In genomic region chr19:42441047-42441440, GRCh38 we compare ENCODE assay signal across 1 cellular context.
A peak's percentile ranks its signal among the peaks of the same experiment; 100 is the strongest.
TF ChIP-seq lines count a peak whose summit lies in the region.

No MANE protein-coding gene starts in this region.

TF ChIP-seq in K562, 482 proteins besides CTCF, POLR2A, EP300 and RAD21:
- TF ChIP-seq NFE2L1 (tag; IDR thresholded peaks at IDR 0.05; ENCODE audit: borderline replicate concordance, low read depth) (no peak), SPI1 (IDR thresholded peaks at IDR 0.05; ENCODE audit: borderline replicate concordance, low read depth, low read length) (0 out of 2 replicates have a peak, but pooled peaks have one; percentile 31)
